Comparison of ENCODE assay signal across 1 cellular context in the genomic region with DNA sequence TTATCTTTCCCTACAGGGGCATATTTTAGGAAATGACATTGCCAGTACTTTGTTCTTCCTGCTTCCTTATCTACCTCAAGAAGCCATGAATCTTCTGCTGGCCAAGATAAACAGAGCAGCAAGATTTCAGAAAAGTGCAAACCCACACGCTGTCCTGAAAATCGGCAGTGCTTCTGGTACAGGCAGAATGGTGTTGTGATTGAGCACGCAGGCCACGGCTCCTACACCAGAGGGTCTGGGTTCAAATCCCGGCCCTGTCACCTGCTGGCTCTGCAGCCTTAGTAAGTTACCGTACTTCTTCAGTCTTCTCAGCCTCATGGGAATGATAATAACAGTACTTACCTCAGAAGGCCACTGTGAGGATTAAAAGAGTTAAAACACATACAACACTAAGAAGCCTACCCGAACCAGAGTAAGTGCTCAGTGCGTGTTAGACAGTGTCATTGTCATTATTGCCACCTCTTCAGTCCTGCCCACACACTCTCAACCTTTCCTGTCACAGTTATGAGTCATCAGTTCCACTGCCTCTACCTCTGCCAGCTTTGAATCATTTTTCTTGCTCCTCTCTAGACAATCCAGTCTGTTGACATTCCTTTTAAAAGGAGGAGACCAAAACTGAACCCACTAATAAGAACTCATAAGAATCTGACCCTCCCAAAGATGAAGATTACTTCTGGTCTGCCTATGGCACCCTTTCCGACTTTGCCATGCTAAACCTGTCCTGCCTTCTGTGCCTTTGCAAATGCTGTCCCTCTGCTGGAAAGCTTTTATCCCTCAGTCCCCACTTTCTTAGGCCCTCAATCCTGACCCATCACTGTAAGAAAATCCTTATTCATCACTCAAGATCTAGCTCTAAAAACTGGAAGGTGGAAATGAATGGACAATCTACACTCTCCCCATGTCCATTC.
TF ChIP-seq lines count a peak whose summit lies in the region.

No MANE protein-coding gene starts in this region.

TF ChIP-seq in SK-N-SH, 30 proteins besides CTCF, POLR2A, EP300 and RAD21 (continued from another document):
- TF ChIP-seq, protein P1, sequence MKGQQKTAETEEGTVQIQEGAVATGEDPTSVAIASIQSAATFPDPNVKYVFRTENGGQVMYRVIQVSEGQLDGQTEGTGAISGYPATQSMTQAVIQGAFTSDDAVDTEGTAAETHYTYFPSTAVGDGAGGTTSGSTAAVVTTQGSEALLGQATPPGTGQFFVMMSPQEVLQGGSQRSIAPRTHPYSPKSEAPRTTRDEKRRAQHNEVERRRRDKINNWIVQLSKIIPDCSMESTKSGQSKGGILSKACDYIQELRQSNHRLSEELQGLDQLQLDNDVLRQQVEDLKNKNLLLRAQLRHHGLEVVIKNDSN (IDR thresholded peaks at IDR 0.05; ENCODE audit: borderline replicate concordance, low read depth) = no peak
- TF ChIP-seq NRF1 (IDR thresholded peaks at IDR 0.05; ENCODE audit: low read depth, low read length) (no peak), FOXJ3 (CRISPR knock-in tag; IDR thresholded peaks at IDR 0.05) (no peak), RFX5 (IDR thresholded peaks at IDR 0.05; ENCODE audit: low read length) (no peak), FOXM1 (IDR thresholded peaks at IDR 0.05; ENCODE audit: low read depth) (no peak), RCOR1 (IDR thresholded peaks at IDR 0.05; ENCODE audit: low read length) (no peak), NFIC (IDR thresholded peaks at IDR 0.05; ENCODE audit: borderline replicate concordance) (no peak), GATA2 (CRISPR knock-in tag; IDR thresholded peaks at IDR 0.05) (no peak)
- TF ChIP-seq, protein P2, sequence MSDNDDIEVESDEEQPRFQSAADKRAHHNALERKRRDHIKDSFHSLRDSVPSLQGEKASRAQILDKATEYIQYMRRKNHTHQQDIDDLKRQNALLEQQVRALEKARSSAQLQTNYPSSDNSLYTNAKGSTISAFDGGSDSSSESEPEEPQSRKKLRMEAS (IDR thresholded peaks at IDR 0.05; ENCODE audit: low read depth) = no peak
- TF ChIP-seq, protein P3, sequence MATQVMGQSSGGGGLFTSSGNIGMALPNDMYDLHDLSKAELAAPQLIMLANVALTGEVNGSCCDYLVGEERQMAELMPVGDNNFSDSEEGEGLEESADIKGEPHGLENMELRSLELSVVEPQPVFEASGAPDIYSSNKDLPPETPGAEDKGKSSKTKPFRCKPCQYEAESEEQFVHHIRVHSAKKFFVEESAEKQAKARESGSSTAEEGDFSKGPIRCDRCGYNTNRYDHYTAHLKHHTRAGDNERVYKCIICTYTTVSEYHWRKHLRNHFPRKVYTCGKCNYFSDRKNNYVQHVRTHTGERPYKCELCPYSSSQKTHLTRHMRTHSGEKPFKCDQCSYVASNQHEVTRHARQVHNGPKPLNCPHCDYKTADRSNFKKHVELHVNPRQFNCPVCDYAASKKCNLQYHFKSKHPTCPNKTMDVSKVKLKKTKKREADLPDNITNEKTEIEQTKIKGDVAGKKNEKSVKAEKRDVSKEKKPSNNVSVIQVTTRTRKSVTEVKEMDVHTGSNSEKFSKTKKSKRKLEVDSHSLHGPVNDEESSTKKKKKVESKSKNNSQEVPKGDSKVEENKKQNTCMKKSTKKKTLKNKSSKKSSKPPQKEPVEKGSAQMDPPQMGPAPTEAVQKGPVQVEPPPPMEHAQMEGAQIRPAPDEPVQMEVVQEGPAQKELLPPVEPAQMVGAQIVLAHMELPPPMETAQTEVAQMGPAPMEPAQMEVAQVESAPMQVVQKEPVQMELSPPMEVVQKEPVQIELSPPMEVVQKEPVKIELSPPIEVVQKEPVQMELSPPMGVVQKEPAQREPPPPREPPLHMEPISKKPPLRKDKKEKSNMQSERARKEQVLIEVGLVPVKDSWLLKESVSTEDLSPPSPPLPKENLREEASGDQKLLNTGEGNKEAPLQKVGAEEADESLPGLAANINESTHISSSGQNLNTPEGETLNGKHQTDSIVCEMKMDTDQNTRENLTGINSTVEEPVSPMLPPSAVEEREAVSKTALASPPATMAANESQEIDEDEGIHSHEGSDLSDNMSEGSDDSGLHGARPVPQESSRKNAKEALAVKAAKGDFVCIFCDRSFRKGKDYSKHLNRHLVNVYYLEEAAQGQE (IDR thresholded peaks at IDR 0.05; ENCODE audit: low read depth, low read length) = no peak
- TF ChIP-seq, protein P4, sequence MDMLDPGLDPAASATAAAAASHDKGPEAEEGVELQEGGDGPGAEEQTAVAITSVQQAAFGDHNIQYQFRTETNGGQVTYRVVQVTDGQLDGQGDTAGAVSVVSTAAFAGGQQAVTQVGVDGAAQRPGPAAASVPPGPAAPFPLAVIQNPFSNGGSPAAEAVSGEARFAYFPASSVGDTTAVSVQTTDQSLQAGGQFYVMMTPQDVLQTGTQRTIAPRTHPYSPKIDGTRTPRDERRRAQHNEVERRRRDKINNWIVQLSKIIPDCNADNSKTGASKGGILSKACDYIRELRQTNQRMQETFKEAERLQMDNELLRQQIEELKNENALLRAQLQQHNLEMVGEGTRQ (IDR thresholded peaks at IDR 0.05; ENCODE audit: borderline replicate concordance, low read depth, low read length) = no peak
